ENCODE assay signal across 8 cellular contexts in the genomic region with DNA sequence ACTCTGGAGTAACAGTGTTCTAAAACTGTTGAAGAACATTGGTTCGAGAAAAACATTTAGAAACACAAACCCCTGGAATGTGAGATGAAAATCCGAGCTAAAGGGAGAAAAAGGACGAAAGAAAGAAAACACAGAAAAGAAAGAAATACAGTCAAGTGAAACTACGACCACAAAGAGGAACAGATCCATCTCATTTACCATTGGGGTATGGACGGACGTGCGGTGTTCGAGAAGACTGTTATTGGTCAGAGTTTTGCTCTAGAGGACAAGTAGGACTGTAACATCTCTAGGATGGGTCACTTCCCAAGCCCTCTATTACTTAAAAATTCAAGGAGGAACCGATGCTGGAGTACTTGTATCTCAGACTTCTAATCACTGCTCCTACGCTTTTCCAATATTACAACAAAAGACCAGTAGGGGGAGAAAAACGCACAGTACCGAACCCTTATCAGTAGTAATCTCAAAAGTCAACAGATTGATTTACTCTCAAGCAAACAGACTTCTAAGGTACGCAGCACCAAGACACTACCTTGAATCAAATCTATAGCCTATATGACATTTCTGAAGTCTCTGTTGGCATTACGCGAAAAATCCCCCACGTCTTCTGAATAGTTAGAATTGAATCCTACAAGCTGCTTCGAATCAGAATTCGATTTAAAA. TPM values are rescaled to one million over a fixed set of nuclear protein-coding genes. Genes with fewer than 3 reads are reported as not detected.
DNase-seq lines count a peak whose midpoint lies in the region; ATAC-seq and TF ChIP-seq lines count a peak whose summit lies in the region.

No MANE protein-coding gene starts in this region.

- H3K27ac ChIP-seq in DOHH2 (ENCODE audit: low read depth, low read length) (peak overlapping the region; percentile 68), right cardiac atrium (ENCODE audit: low read length) (peak overlapping the region; percentile 83), rectal smooth muscle tissue (ENCODE audit: low read depth, low read length) (peak overlapping the region; percentile 92)

- 3% methylated on average over 18 of the region's 18 CpGs for WGBS in right cardiac atrium

- H3K27me3 ChIP-seq in DOHH2 (ENCODE audit: control insufficient read depth, low read length) (no peaks in the 10 kb centered on the region), right cardiac atrium (ENCODE audit: control insufficient read depth, insufficient read depth) (no peaks in the 10 kb centered on the region), rectal smooth muscle tissue (ENCODE audit: control insufficient read depth, insufficient read depth, low read length) (no peaks in the 10 kb centered on the region)

- H3K4me3 ChIP-seq in DOHH2 (ENCODE audit: low read length) (peak overlapping the region; percentile 85), astrocyte of the cerebellum (ENCODE audit: low read depth, low read length) (peak overlapping the region; percentile 91), right cardiac atrium (ENCODE audit: low read length) (peak overlapping the region; percentile 95), rectal smooth muscle tissue (ENCODE audit: low read length) (peak overlapping the region; percentile 96)

- H3F3A ChIP-seq in DOHH2 (ENCODE audit: control insufficient read depth, insufficient read depth), result 0 out of 2 replicates have a peak, but pooled peaks cover 6% of the 10 kb centered on the region

- peak overlapping the region; percentile 78 for H3K9ac ChIP-seq in rectal smooth muscle tissue (ENCODE audit: low read length)

- peak; percentile 20 for ATAC-seq in GM21381 (IDR thresholded peaks at IDR 0.05; ENCODE audit: unreplicated experiment)
- ATAC-seq in right cardiac atrium, result peak; percentile 75 to 80
- ATAC-seq in HG03039 (IDR thresholded peaks at IDR 0.05; ENCODE audit: unreplicated experiment), result no peak

- peak; percentile 85 for DNase-seq in HT1080 (ENCODE audit: low read depth)
- DNase-seq in NCI-H82 (lab: John Stamatoyannopoulos, UW), result peak; percentile 91
- peak; percentile 51 for DNase-seq in astrocyte of the cerebellum (ENCODE audit: low read depth)
- no peak for DNase-seq in right cardiac atrium

- H3K79me2 ChIP-seq in DOHH2 (ENCODE audit: control insufficient read depth, low read length), result peaks cover 36% of the 10 kb centered on the region

- H3K4me1 ChIP-seq in DOHH2 (ENCODE audit: control insufficient read depth, low read length) (peaks cover 26% of the 10 kb centered on the region), right cardiac atrium (ENCODE audit: control insufficient read depth, insufficient read depth, low read length) (no peaks in the 10 kb centered on the region), rectal smooth muscle tissue (ENCODE audit: control insufficient read depth, insufficient read depth, low read length) (peaks cover 10% of the 10 kb centered on the region)

- no peaks in the 10 kb centered on the region for H3K9me2 ChIP-seq in DOHH2 (replicated peaks; ENCODE audit: control insufficient read depth, low read length)

- H3K4me2 ChIP-seq in DOHH2 (ENCODE audit: low read length), result peak overlapping the region; percentile 75

- H3K9me3 ChIP-seq in DOHH2 (ENCODE audit: control insufficient read depth, insufficient read depth, low read length) (no peaks in the 10 kb centered on the region), right cardiac atrium (ENCODE audit: control insufficient read depth, low read length) (no peaks in the 10 kb centered on the region)

- intact Hi-C loops in right cardiac atrium (cut with DNase I), result loop anchor here in 3 of 4 donors (5.0 to 10.0 kb wide), 4 partner anchors 45 to 175 kb away; a partner anchor contains a TSS

- in situ Hi-C loops in astrocyte of the cerebellum (cut with HindIII; ENCODE audit: low sequenced_read_pairs), result no loop called here

- TF ChIP-seq CTCF in DOHH2 (IDR thresholded peaks at IDR 0.05; ENCODE audit: low read depth, low read length, poor library complexity, severe bottlenecking) (peak; percentile 80), astrocyte of the cerebellum (IDR thresholded peaks at IDR 0.05; ENCODE audit: low read depth, low read length, missing control alignments) (peak; percentile 62)

- H3K36me3 ChIP-seq in DOHH2 (ENCODE audit: control insufficient read depth, low read length), result peaks cover 2% of the 10 kb centered on the region; the same call in 1 of the 2 replicates
- no peaks in the 10 kb centered on the region for H3K36me3 ChIP-seq in rectal smooth muscle tissue (ENCODE audit: control insufficient read depth, insufficient read depth, low read length)

- peaks cover 7% of the 10 kb centered on the region for H4K20me1 ChIP-seq in DOHH2 (ENCODE audit: control insufficient read depth, insufficient read depth, low read depth, low read length)

RNA-seq across cellular contexts. Expression of a gene that starts 1.1 kb away (rescaled TPM):
- 20.7 and 23.6 TPM in 2 replicates for total RNA-seq in HT1080 (2014; rRNA removed; shearing (Covaris generic))
- 16.1 and 19.2 TPM in 2 replicates for polyA plus RNA-seq in HT1080 (2015; cell fraction: cytosol; rRNA removed)
- 21.9 and 25.6 TPM in 2 replicates for polyA plus RNA-seq in HT1080 (2015; cell fraction: nucleus; rRNA removed)
- 10 to 100 TPM; 20.7 to 22.3 (median 21.7) TPM for total RNA-seq in right cardiac atrium
- polyA plus RNA-seq in right cardiac atrium, result 4.6 TPM

Comparison
In these comparisons a context has a peak if more than half of its experiments do, and no peak if none do; other contexts are left out.
1. DNase-seq: peak in HT1080 (single experiment), NCI-H82 (single experiment) and astrocyte of the cerebellum (single experiment); none in right cardiac atrium (0 of 3).
2. Peak in every context shown above with its lines, with median percentiles within 50 percentile points of each other: H3K27ac ChIP-seq and H3K4me3 ChIP-seq.